ENCODE assay signal across 8 cellular contexts in genomic region chr2:101806123-101806522, GRCh38.
A peak's percentile ranks its signal among the peaks of the same experiment; 100 is the strongest.
DNase-seq lines count a peak whose midpoint lies in the region; ATAC-seq lines count a peak whose summit lies in the region.

No MANE protein-coding gene starts in this region.

- H3K27ac ChIP-seq in iPS-20b (ENCODE audit: low read length), result no peak overlapping the region

- H3K9me3 ChIP-seq in HAP-1, result no peaks in the 10 kb centered on the region
- H3K9me3 ChIP-seq in iPS-20b (ENCODE audit: insufficient read depth, low read depth, low read length), result no peaks in the 10 kb centered on the region

- H3K4me1 ChIP-seq in HAP-1 (peaks cover 23% of the 10 kb centered on the region), iPS-20b (ENCODE audit: insufficient read depth, low read length) (peaks cover 59% of the 10 kb centered on the region)

- peak overlapping the region; percentile 7 to 69 for H3K27ac Mint-ChIP-seq in activated naive CD4-positive, alpha-beta T cell treated with anti-CD3 and anti-CD28 coated beads, Interleukin-2, amount 50 U/mL, for 72 hours

- ATAC-seq in activated naive CD4-positive, alpha-beta T cell treated with anti-CD3 and anti-CD28 coated beads, Interleukin-2, amount 50 U/mL, for 72 hours, result peak; percentile 57 to 83
- ATAC-seq in HG03139 (IDR thresholded peaks at IDR 0.05; ENCODE audit: unreplicated experiment) (no peak), GM18873 (IDR thresholded peaks at IDR 0.05; ENCODE audit: low FRiP score, unreplicated experiment) (no peak)

- in situ Hi-C loops in HAP-1 (cut with MboI; ENCODE audit: low sequenced_read_pairs), result no loop called here

- peak; percentile 20 for DNase-seq in 8988T
- peak; percentile 35 to 54 for DNase-seq in HAP-1 (ENCODE audit: low spot score in 2 of 2)
- no peak for DNase-seq in activated naive CD4-positive, alpha-beta T cell treated with anti-CD3 and anti-CD28 coated beads, Interleukin-2, amount 50 U/mL, for 72 hours (ENCODE audit: low spot score in 2 of 2)
- DNase-seq in NCI-H524 treated with DMSO at 0.1 percent for 48 hours (lab: John Stamatoyannopoulos, UW), result no peak
- no peak for DNase-seq in NCI-H774 (lab: John Stamatoyannopoulos, UW)

- no peaks in the 10 kb centered on the region for H3K9me3 Mint-ChIP-seq in activated naive CD4-positive, alpha-beta T cell treated with anti-CD3 and anti-CD28 coated beads, Interleukin-2, amount 50 U/mL, for 72 hours

- H3K4me3 ChIP-seq in HAP-1 (no peak overlapping the region), iPS-20b (ENCODE audit: low read length) (no peak overlapping the region)

- no peaks in the 10 kb centered on the region for H3K27me3 ChIP-seq in HAP-1 (ENCODE audit: low read depth)
- no peaks in the 10 kb centered on the region for H3K27me3 ChIP-seq in iPS-20b (ENCODE audit: insufficient read depth, low read length)

- 0 out of 2 replicates have a peak overlapping the region, but pooled peaks have one; percentile 9 for H3K9ac ChIP-seq in iPS-20b (ENCODE audit: low read depth, low read length)

- peaks cover 0 to 7% of the 10 kb centered on the region in 2 donors for H3K36me3 Mint-ChIP-seq in activated naive CD4-positive, alpha-beta T cell treated with anti-CD3 and anti-CD28 coated beads, Interleukin-2, amount 50 U/mL, for 72 hours

- no peaks in the 10 kb centered on the region for H3K36me3 ChIP-seq in HAP-1 (replicated peaks)
- H3K36me3 ChIP-seq in iPS-20b (ENCODE audit: insufficient read depth, low read depth, low read length), result no peaks in the 10 kb centered on the region

Comparison
In these comparisons a context has a peak if more than half of its experiments do, and no peak if none do; other contexts are left out.
1. DNase-seq: peak in 8988T (single experiment) and HAP-1 (2 of 2); none in activated naive CD4-positive, alpha-beta T cell treated with anti-CD3 and anti-CD28 coated beads, Interleukin-2, amount 50 U/mL, for 72 hours (0 of 2), NCI-H524 treated with DMSO at 0.1 percent for 48 hours (single experiment) and NCI-H774 (single experiment).
2. ATAC-seq: peak in activated naive CD4-positive, alpha-beta T cell treated with anti-CD3 and anti-CD28 coated beads, Interleukin-2, amount 50 U/mL, for 72 hours (2 of 2); none in HG03139 (single experiment) and GM18873 (single experiment).